In the genomic region with DNA sequence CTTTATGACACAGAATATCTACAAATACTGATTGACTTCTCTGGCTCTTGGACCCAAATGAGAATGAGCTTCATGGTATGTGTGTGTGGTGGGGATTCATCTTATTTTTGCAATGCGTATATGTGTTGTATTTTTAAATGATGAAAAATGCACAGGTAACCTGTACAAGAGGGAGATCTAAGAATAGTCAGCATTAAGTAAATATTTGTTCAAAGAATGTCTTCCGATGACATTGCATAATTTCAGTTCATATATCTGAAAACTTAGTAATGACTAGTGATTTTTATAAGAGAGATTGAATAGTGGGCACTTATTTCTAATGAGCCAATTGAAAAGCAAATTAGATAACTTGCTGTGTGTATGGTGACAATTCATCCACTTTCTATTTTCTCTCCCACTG, we compare ENCODE assay signal across 16 cellular contexts.
DNase-seq lines count a peak whose midpoint lies in the region; ATAC-seq and TF ChIP-seq lines count a peak whose summit lies in the region.
"Had no signal": no experiment of that assay in that cellular context is flagged by ENCODE, and none has a peak within 500 bp of the region (broad histone marks: within the 10 kb centered on the region; RNA-seq: fewer than 3 reads in every experiment).

No MANE protein-coding gene starts in this region.

- no peak for TF ChIP-seq POLR2A in spleen (IDR thresholded peaks at IDR 0.05)

- H3K4me3 ChIP-seq in OCI-LY3 (ENCODE audit: low read length) (0 out of 2 replicates have a peak overlapping the region, but pooled peaks have one; percentile 30), Caco-2 (ENCODE audit: low read depth, low read length) (no peak overlapping the region), spleen (no peak overlapping the region)

- H3K4me1 Mint-ChIP-seq in activated B cell treated with CpG ODN at 0.5 μM for 24 hours (peaks cover 30% of the 10 kb centered on the region), Caco-2 (ENCODE audit: low read depth, unreplicated experiment) (peaks cover 9% of the 10 kb centered on the region)
- peaks cover 30% of the 10 kb centered on the region for H3K4me1 Mint-ChIP-seq in stimulated activated memory B cell treated with anti-CD40 and anti-IgM and Interleukin-4, amounts not matched to agents 10 μg/mL and 1 μg/mL and 100 μg/mL, for 72 hours
- H3K4me1 Mint-ChIP-seq: CD4-positive, alpha-beta memory T cell; H9 had no signal

- no peak overlapping the region for H3K27ac Mint-ChIP-seq in activated B cell treated with CpG ODN at 0.5 μM for 24 hours
- peak overlapping the region; percentile 65 for H3K27ac Mint-ChIP-seq in stimulated activated memory B cell treated with anti-CD40 and anti-IgM and Interleukin-4, amounts not matched to agents 10 μg/mL and 1 μg/mL and 100 μg/mL, for 72 hours
- no peak overlapping the region for H3K27ac Mint-ChIP-seq in Caco-2 (ENCODE audit: unreplicated experiment)
- H3K27ac Mint-ChIP-seq: CD4-positive, alpha-beta memory T cell; H9 had no signal

- H2AFZ ChIP-seq in OCI-LY3 (ENCODE audit: low read depth, low read length), result no peak overlapping the region

- H3K9ac ChIP-seq in OCI-LY3 (ENCODE audit: low read length), result no peak overlapping the region

- BruUV-seq in Caco-2 (replicated peaks; lab: Mats Ljungman, UMichigan), result no TSS peak

- H3K36me3 ChIP-seq in OCI-LY3 (replicated peaks; ENCODE audit: low read depth, low read length), result no peaks in the 10 kb centered on the region
- H3K36me3 ChIP-seq in Caco-2 (ENCODE audit: control insufficient read depth, insufficient read depth, low read length), result no peaks in the 10 kb centered on the region
- H3K36me3 ChIP-seq in spleen, result no peaks in the 10 kb centered on the region

- POLR2A ChIA-PET in activated B cell treated with CpG ODN at 0.5 μM for 24 hours (lab: Charles Lee), result interaction anchor here (0.6 to 2.0 kb wide), 2 partner anchors 67 to 692 kb away, joined by 5 to 8 read pairs; a partner anchor contains a TSS
- POLR2A ChIA-PET in Caco-2 (lab: Charles Lee), result no interaction called here

- CTCF ChIA-PET in activated B cell treated with CpG ODN at 0.5 μM for 24 hours (lab: Charles Lee), result no interaction called here
- CTCF ChIA-PET in Caco-2 (lab: Charles Lee), result no interaction called here

- H3K27ac ChIP-seq in OCI-LY3 (ENCODE audit: low read length) (no peak overlapping the region), spleen (no peak overlapping the region)
- H3K27ac ChIP-seq: 22Rv1 had no signal

- ATAC-seq in activated B cell treated with CpG ODN at 0.5 μM for 24 hours (ENCODE audit: low read depth), result no peak
- no peak for ATAC-seq in stimulated activated memory B cell treated with anti-CD40 and anti-IgM and Interleukin-4, amounts not matched to agents 10 μg/mL and 1 μg/mL and 100 μg/mL, for 72 hours

- 92 to 100% (median 95%) methylated on average over 2 of the region's 2 CpGs for WGBS in spleen, 5 donors

- H3K27me3 ChIP-seq in OCI-LY3 (ENCODE audit: low read depth, low read length), result peaks cover 12% of the 10 kb centered on the region
- H3K27me3 ChIP-seq in Caco-2 (replicated peaks; ENCODE audit: control insufficient read depth, insufficient read depth, low read length), result no peaks in the 10 kb centered on the region
- no peaks in the 10 kb centered on the region for H3K27me3 ChIP-seq in spleen (replicated peaks in 1 of 7)

- DNase-seq in NCI-H510A treated with DMSO at 0.1 percent for 48 hours (lab: John Stamatoyannopoulos, UW), result peak; percentile 24
- no peak for DNase-seq in NCI-H510A (lab: John Stamatoyannopoulos, UW)
- DNase-seq in activated B cell treated with CpG ODN at 0.5 μM for 24 hours, result no peak
- no peak for DNase-seq in Caco-2
- DNase-seq in spleen, result no peak
- DNase-seq in occipital lobe (lab: John Stamatoyannopoulos, UW), result no peak
- DNase-seq: AML-193; C1 segment of cervical spinal cord; CD4-positive, alpha-beta memory T cell; DMS153; GF-D8; GOT3; H9 had no signal

- H3K9me3 Mint-ChIP-seq in activated B cell treated with CpG ODN at 0.5 μM for 24 hours (no peaks in the 10 kb centered on the region), Caco-2 (ENCODE audit: unreplicated experiment) (no peaks in the 10 kb centered on the region)
- H3K9me3 Mint-ChIP-seq in stimulated activated memory B cell treated with anti-CD40 and anti-IgM and Interleukin-4, amounts not matched to agents 10 μg/mL and 1 μg/mL and 100 μg/mL, for 72 hours, result no peaks in the 10 kb centered on the region
- H3K9me3 Mint-ChIP-seq: CD4-positive, alpha-beta memory T cell; H9 had no signal

- peak overlapping the region; percentile 33 for H3K4me3 Mint-ChIP-seq in activated B cell treated with CpG ODN at 0.5 μM for 24 hours
- no peak overlapping the region for H3K4me3 Mint-ChIP-seq in stimulated activated memory B cell treated with anti-CD40 and anti-IgM and Interleukin-4, amounts not matched to agents 10 μg/mL and 1 μg/mL and 100 μg/mL, for 72 hours
- no peak overlapping the region for H3K4me3 Mint-ChIP-seq in Caco-2 (ENCODE audit: unreplicated experiment)
- H3K4me3 Mint-ChIP-seq: CD4-positive, alpha-beta memory T cell; H9 had no signal

- no peaks in the 10 kb centered on the region for H3K27me3 Mint-ChIP-seq in activated B cell treated with CpG ODN at 0.5 μM for 24 hours
- no peaks in the 10 kb centered on the region for H3K27me3 Mint-ChIP-seq in stimulated activated memory B cell treated with anti-CD40 and anti-IgM and Interleukin-4, amounts not matched to agents 10 μg/mL and 1 μg/mL and 100 μg/mL, for 72 hours
- no peaks in the 10 kb centered on the region for H3K27me3 Mint-ChIP-seq in Caco-2 (ENCODE audit: insufficient read depth, unreplicated experiment)

- H3K4me1 ChIP-seq in OCI-LY3 (ENCODE audit: low read length) (peaks cover 10% of the 10 kb centered on the region), Caco-2 (peaks cover 5% of the 10 kb centered on the region; the same call in 1 of the 2 replicates), spleen (no peaks in the 10 kb centered on the region)

- no peak for TF ChIP-seq CTCF in OCI-LY3 (IDR thresholded peaks at IDR 0.05; ENCODE audit: low read depth, low read length)
- TF ChIP-seq CTCF in activated B cell treated with CpG ODN at 0.5 μM for 24 hours (IDR thresholded peaks at IDR 0.05), result no peak
- no peak for TF ChIP-seq CTCF in Caco-2 (IDR thresholded peaks at IDR 0.05; ENCODE audit: insufficient read depth in 1 of 2, low read depth in 1 of 2, low read length in 1 of 2, severe bottlenecking in 1 of 2, unreplicated experiment in 1 of 2)
- no peak for TF ChIP-seq CTCF in spleen (IDR thresholded peaks at IDR 0.05 in 8 of 11, conservative IDR thresholded peaks at IDR 0.05 in 3 of 11)

- no peaks in the 10 kb centered on the region for H4K20me1 ChIP-seq in OCI-LY3 (ENCODE audit: insufficient read depth, low read length)

- H3K36me3 Mint-ChIP-seq in activated B cell treated with CpG ODN at 0.5 μM for 24 hours (ENCODE audit: low read depth), result no peaks in the 10 kb centered on the region
- peaks cover under 1% of the 10 kb centered on the region for H3K36me3 Mint-ChIP-seq in stimulated activated memory B cell treated with anti-CD40 and anti-IgM and Interleukin-4, amounts not matched to agents 10 μg/mL and 1 μg/mL and 100 μg/mL, for 72 hours
- no peaks in the 10 kb centered on the region for H3K36me3 Mint-ChIP-seq in Caco-2 (ENCODE audit: insufficient read depth, unreplicated experiment)
- H3K36me3 Mint-ChIP-seq: CD4-positive, alpha-beta memory T cell had no signal

- H3K9me3 ChIP-seq in OCI-LY3 (ENCODE audit: insufficient read depth, low read length) (no peaks in the 10 kb centered on the region), Caco-2 (no peaks in the 10 kb centered on the region), spleen (no peaks in the 10 kb centered on the region)

- H3K4me2 ChIP-seq in OCI-LY3 (ENCODE audit: low read length), result peak overlapping the region; percentile 25; the same call in 1 of the 2 replicates

- H3K79me2 ChIP-seq in OCI-LY3 (ENCODE audit: low read length), result no peaks in the 10 kb centered on the region

- intact Hi-C loops in activated B cell treated with CpG ODN at 0.5 μM for 24 hours (cut with micrococcal nuclease) (loop anchor here (2.0 kb wide), 1 partner anchor 67 kb away; a partner anchor contains a TSS), Caco-2 (cut with micrococcal nuclease; ENCODE audit: unreplicated experiment) (no loop called here), spleen (cut with DNase I; ENCODE audit: low total_unique reads) (no loop called here)
